ENCODE assay signal across 13 cellular contexts in genomic region chr6:36753671-36754485, GRCh38. TPM values are rescaled to one million over a fixed set of nuclear protein-coding genes. Genes with fewer than 3 reads are reported as not detected.
DNase-seq lines count a peak whose midpoint lies in the region; ATAC-seq and TF ChIP-seq lines count a peak whose summit lies in the region.
"Had no signal": no experiment of that assay in that cellular context is flagged by ENCODE, and none has a peak within 500 bp of the region (broad histone marks: within the 10 kb centered on the region; RNA-seq: fewer than 3 reads in every experiment).

No MANE protein-coding gene starts in this region.

- no peaks in the 10 kb centered on the region for H4K20me1 ChIP-seq in PC-9 (ENCODE audit: insufficient read depth)

- H2AFZ ChIP-seq in PC-9 = no peak overlapping the region

- H3K9me3 ChIP-seq in CD4-positive, CD25-positive, alpha-beta regulatory T cell (ENCODE audit: control insufficient read depth in 2 of 2, low read length in 2 of 2) = no peaks in the 10 kb centered on the region
- H3K9me3 ChIP-seq in PC-9 (ENCODE audit: insufficient read depth, low read depth) = no peaks in the 10 kb centered on the region

- no peaks in the 10 kb centered on the region for H3K36me3 Mint-ChIP-seq in CD4-positive, CD25-positive, alpha-beta regulatory T cell

- TF ChIP-seq CTCF in GM12865 (IDR thresholded peaks at IDR 0.05; ENCODE audit: insufficient read depth, low read depth, low read length, missing control alignments) (no peak), PC-9 (conservative IDR thresholded peaks at IDR 0.05) (no peak)

- no peak overlapping the region for H3K4me3 ChIP-seq in CD4-positive, CD25-positive, alpha-beta regulatory T cell (ENCODE audit: low read depth, low read length)
- H3K4me3 ChIP-seq in GM12865 (ENCODE audit: low read depth, low read length) (peak overlapping the region; percentile 75), PC-9 (no peak overlapping the region)
- H3K4me3 ChIP-seq: mucosa of descending colon, sigmoid colon had no signal

- H3K27ac Mint-ChIP-seq in CD4-positive, CD25-positive, alpha-beta regulatory T cell = peak overlapping the region; percentile 44 to 98 (median 97)

- intact Hi-C loops in PC-9 (cut with micrococcal nuclease; ENCODE audit: unreplicated experiment) = no loop called here

- DNase-seq in CD4-positive, CD25-positive, alpha-beta regulatory T cell = no peak
- peak; percentile 35 for DNase-seq in GM12865 (ENCODE audit: low read depth)
- DNase-seq in PC-9 = no peak
- DNase-seq in foreskin melanocyte = peak; percentile 42
- DNase-seq in putamen (ENCODE audit: low spot score) = no peak
- DNase-seq in substantia nigra (lab: John Stamatoyannopoulos, UW) = no peak
- no peak for DNase-seq in HuH-7 (ENCODE audit: low spot score)
- DNase-seq: COR-L47, KBM-7, NCI-H524 treated with DMSO at 0.1 percent for 48 hours, sigmoid colon had no signal

- peaks cover 51% of the 10 kb centered on the region for H3K4me1 ChIP-seq in CD4-positive, CD25-positive, alpha-beta regulatory T cell (ENCODE audit: control insufficient read depth, insufficient read depth, low read length, poor library complexity, severe bottlenecking)
- H3K4me1 ChIP-seq in PC-9 (replicated peaks; ENCODE audit: insufficient read depth) = peaks cover 60% of the 10 kb centered on the region

- POLR2A ChIA-PET in PC-9 (lab: Charles Lee; ENCODE audit: unreplicated experiment) = interaction anchor here (0.6 to 0.7 kb wide), 3 partner anchors 33 to 268 kb away, joined by 3 to 4 read pairs (median 3); no protein-coding TSS in a partner anchor

- no peaks in the 10 kb centered on the region for H3K79me2 ChIP-seq in PC-9 (ENCODE audit: low read depth)

- H3F3A ChIP-seq in PC-9 (ENCODE audit: insufficient read depth, low read depth) = peaks cover 34% of the 10 kb centered on the region; the same call in 1 of the 2 replicates

- no peak overlapping the region for H3K27ac ChIP-seq in CD4-positive, CD25-positive, alpha-beta regulatory T cell (ENCODE audit: insufficient read depth, low read length, poor library complexity, severe bottlenecking)
- H3K27ac ChIP-seq in PC-9 = no peak overlapping the region
- H3K27ac ChIP-seq in substantia nigra (ENCODE audit: low read depth, low read length, poor library complexity, severe bottlenecking) = no peak overlapping the region
- H3K27ac ChIP-seq: sigmoid colon had no signal

- no peak overlapping the region for H3K4me3 Mint-ChIP-seq in CD4-positive, CD25-positive, alpha-beta regulatory T cell

- peaks cover 0 to 5% (median 0%) of the 10 kb centered on the region in 7 donors for H3K9me3 Mint-ChIP-seq in CD4-positive, CD25-positive, alpha-beta regulatory T cell

- H3K4me2 ChIP-seq in PC-9 = 0 out of 2 replicates have a peak overlapping the region, but pooled peaks have one; percentile 49

- no peak for ATAC-seq in CD4-positive, CD25-positive, alpha-beta regulatory T cell (ENCODE audit: low read depth in 2 of 2)
- ATAC-seq in activated CD4-positive, CD25-positive, alpha-beta regulatory T cell treated with anti-CD3 and anti-CD28 coated beads, Interleukin-2, amount 50 U/mL, for 24 hours = no peak

- peaks cover 17 to 57% (median 40%) of the 10 kb centered on the region in 4 donors for H3K4me1 Mint-ChIP-seq in CD4-positive, CD25-positive, alpha-beta regulatory T cell

- CTCF ChIA-PET in PC-9 (lab: Charles Lee) = interaction anchor here (0.6 to 0.8 kb wide), 3 partner anchors 12 to 160 kb away, joined by 3 to 8 read pairs (median 3); no protein-coding TSS in a partner anchor

- no peaks in the 10 kb centered on the region for H3K27me3 ChIP-seq in CD4-positive, CD25-positive, alpha-beta regulatory T cell (ENCODE audit: control insufficient read depth, insufficient read depth, low read length)
- H3K27me3 ChIP-seq in PC-9 (ENCODE audit: insufficient read depth, low read depth) = no peaks in the 10 kb centered on the region
- H3K27me3 ChIP-seq: sigmoid colon had no signal

- no peaks in the 10 kb centered on the region for H3K9me2 ChIP-seq in PC-9 (ENCODE audit: insufficient read depth)

- no TSS peak for BruUV-seq in PC-9 (replicated peaks; lab: Mats Ljungman, UMichigan)

- no peaks in the 10 kb centered on the region for H3K36me3 ChIP-seq in CD4-positive, CD25-positive, alpha-beta regulatory T cell (ENCODE audit: control insufficient read depth, insufficient read depth, low read length)
- no peaks in the 10 kb centered on the region for H3K36me3 ChIP-seq in PC-9 (ENCODE audit: low read depth)
- H3K36me3 ChIP-seq: sigmoid colon had no signal

- no peaks in the 10 kb centered on the region for H3K27me3 Mint-ChIP-seq in CD4-positive, CD25-positive, alpha-beta regulatory T cell

RNA-seq across cellular contexts. Expression of gene RAB44, which starts 56.3 kb away (rescaled TPM):
- 0.27 TPM for total RNA-seq in CD4-positive, CD25-positive, alpha-beta regulatory T cell
- polyA plus RNA-seq in CD4-positive, CD25-positive, alpha-beta regulatory T cell = not detected
- not detected in 2 replicates for total RNA-seq in PC-9 (2021)

Comparison
In these comparisons a context has a peak if more than half of its experiments do, and no peak if none do; other contexts are left out.
1. DNase-seq: peak in GM12865 (single experiment) and foreskin melanocyte (single experiment); none in CD4-positive, CD25-positive, alpha-beta regulatory T cell (0 of 3), PC-9 (0 of 2), putamen (single experiment), substantia nigra (0 of 49) and HuH-7 (single experiment).